1 cellular context compared by ENCODE assay signal in genomic region chr3:143122089-143122430, GRCh38.
TF ChIP-seq lines count a peak whose summit lies in the region.

No MANE protein-coding gene starts in this region.

TF ChIP-seq in GM12878, 131 proteins besides CTCF, POLR2A, EP300 and RAD21 (continued from another document):
- TF ChIP-seq, protein P1, sequence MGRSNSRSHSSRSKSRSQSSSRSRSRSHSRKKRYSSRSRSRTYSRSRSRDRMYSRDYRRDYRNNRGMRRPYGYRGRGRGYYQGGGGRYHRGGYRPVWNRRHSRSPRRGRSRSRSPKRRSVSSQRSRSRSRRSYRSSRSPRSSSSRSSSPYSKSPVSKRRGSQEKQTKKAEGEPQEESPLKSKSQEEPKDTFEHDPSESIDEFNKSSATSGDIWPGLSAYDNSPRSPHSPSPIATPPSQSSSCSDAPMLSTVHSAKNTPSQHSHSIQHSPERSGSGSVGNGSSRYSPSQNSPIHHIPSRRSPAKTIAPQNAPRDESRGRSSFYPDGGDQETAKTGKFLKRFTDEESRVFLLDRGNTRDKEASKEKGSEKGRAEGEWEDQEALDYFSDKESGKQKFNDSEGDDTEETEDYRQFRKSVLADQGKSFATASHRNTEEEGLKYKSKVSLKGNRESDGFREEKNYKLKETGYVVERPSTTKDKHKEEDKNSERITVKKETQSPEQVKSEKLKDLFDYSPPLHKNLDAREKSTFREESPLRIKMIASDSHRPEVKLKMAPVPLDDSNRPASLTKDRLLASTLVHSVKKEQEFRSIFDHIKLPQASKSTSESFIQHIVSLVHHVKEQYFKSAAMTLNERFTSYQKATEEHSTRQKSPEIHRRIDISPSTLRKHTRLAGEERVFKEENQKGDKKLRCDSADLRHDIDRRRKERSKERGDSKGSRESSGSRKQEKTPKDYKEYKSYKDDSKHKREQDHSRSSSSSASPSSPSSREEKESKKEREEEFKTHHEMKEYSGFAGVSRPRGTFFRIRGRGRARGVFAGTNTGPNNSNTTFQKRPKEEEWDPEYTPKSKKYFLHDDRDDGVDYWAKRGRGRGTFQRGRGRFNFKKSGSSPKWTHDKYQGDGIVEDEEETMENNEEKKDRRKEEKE (IDR thresholded peaks at IDR 0.05), result no peak
- no peak for TF ChIP-seq ZZZ3 (IDR thresholded peaks at IDR 0.05; ENCODE audit: control insufficient read depth, insufficient read length, low read depth)
- TF ChIP-seq MTA2 (IDR thresholded peaks at IDR 0.05; ENCODE audit: low read depth), result no peak
- TF ChIP-seq SIX5 (IDR thresholded peaks at IDR 0.05; ENCODE audit: low read depth, low read length, severe bottlenecking), result no peak
